In genomic region chr5:33254581-33254980, GRCh38 we compare ENCODE assay signal across 21 cellular contexts.
DNase-seq lines count a peak whose midpoint lies in the region; ATAC-seq, FAIRE-seq and TF ChIP-seq lines count a peak whose summit lies in the region.
"Had no signal": no experiment of that assay in that cellular context is flagged by ENCODE, and none has a peak within 500 bp of the region (broad histone marks: within the 10 kb centered on the region; RNA-seq: fewer than 3 reads in every experiment).

No MANE protein-coding gene starts in this region.

- no peak overlapping the region for H2AK9ac ChIP-seq in IMR-90 (replicated peaks; ENCODE audit: low read depth, low read length, poor library complexity)

- H3K79me1 ChIP-seq in IMR-90 (ENCODE audit: low read depth in 1 of 2, low read length in 2 of 2) = no peaks in the 10 kb centered on the region

- H3K4ac ChIP-seq in IMR-90 (ENCODE audit: low read depth, low read length) = no peak overlapping the region

- POLR2A ChIA-PET in HepG2 (lab: Yijun Ruan, JAX) = no interaction called here
- POLR2A ChIA-PET in IMR-90 (lab: Charles Lee; ENCODE audit: unreplicated experiment) = no interaction called here
- POLR2A ChIA-PET in K562 (lab: Yijun Ruan, JAX) = no interaction called here

- no peak for DNase-seq in HepG2 (ENCODE audit: low spot score)
- DNase-seq in right lobe of liver = no peak
- DNase-seq in IMR-90 = no peak
- no peak for DNase-seq in K562 (ENCODE audit: extremely low read depth in 1 of 4, low spot score in 3 of 4)
- no peak for DNase-seq in activated naive CD4-positive, alpha-beta T cell treated with anti-CD3 and anti-CD28 coated beads, Interleukin-2, amount 50 U/mL, for 72 hours (ENCODE audit: low spot score in 2 of 2)
- DNase-seq: 8988T; AML-193; Caco-2; Calu3; CD4-positive, alpha-beta T cell; CD8-positive, alpha-beta T cell; DMS79 treated with DMSO at 0.1 percent for 48 hours; GF-D8 had no signal

- no peak overlapping the region for H4K5ac ChIP-seq in IMR-90 (ENCODE audit: low read depth, low read length)

- H2AFZ ChIP-seq in HepG2 (ENCODE audit: low read length) = no peak overlapping the region
- no peak overlapping the region for H2AFZ ChIP-seq in IMR-90 (replicated peaks; ENCODE audit: low read length, poor library complexity)
- no peak overlapping the region for H2AFZ ChIP-seq in K562 (ENCODE audit: low read depth, low read length)

- BruUV-seq in HepG2 (replicated peaks; lab: Mats Ljungman, UMichigan) (no TSS peak), IMR-90 (replicated peaks; lab: Mats Ljungman, UMichigan) (no TSS peak), K562 (replicated peaks; lab: Mats Ljungman, UMichigan) (no TSS peak)

- in situ Hi-C loops in HepG2 (cut with HindIII; ENCODE audit: extremely low pct_ligation_motif_present, low pct_unique_long_range_greater_than_20kb) (no loop called here), IMR-90 (cut with MboI; ENCODE audit: low sequenced_read_pairs) (no loop called here), K562 (cut with MboI) (no loop called here)

- no peak overlapping the region for H3K14ac ChIP-seq in IMR-90 (replicated peaks; ENCODE audit: low read depth, low read length)

- no peak for ATAC-seq in HepG2
- ATAC-seq in right lobe of liver = no peak
- no peak for ATAC-seq in IMR-90 (ENCODE audit: low read depth)
- ATAC-seq in K562 = no peak
- ATAC-seq in activated naive CD4-positive, alpha-beta T cell treated with anti-CD3 and anti-CD28 coated beads, Interleukin-2, amount 50 U/mL, for 72 hours = no peak
- ATAC-seq in HG02642 (IDR thresholded peaks at IDR 0.05; ENCODE audit: poor library complexity, unreplicated experiment) = no peak
- ATAC-seq: CD8-positive, alpha-beta T cell had no signal

- TF ChIP-seq EP300 in HepG2 (IDR thresholded peaks at IDR 0.05; ENCODE audit: low read depth in 2 of 2, low read length in 2 of 2) (no peak), HepG2 (CRISPR knock-in tag; IDR thresholded peaks at IDR 0.05; ENCODE audit: borderline replicate concordance) (no peak), K562 (IDR thresholded peaks at IDR 0.05; ENCODE audit: low read length) (no peak)

- H3K4me2 ChIP-seq in HepG2 (ENCODE audit: low read depth, low read length) = no peak overlapping the region
- no peak overlapping the region for H3K4me2 ChIP-seq in IMR-90 (ENCODE audit: low read depth, low read length)
- no peak overlapping the region for H3K4me2 ChIP-seq in K562 (ENCODE audit: insufficient read depth, low read length)
- H3K4me2 ChIP-seq: BLaER1 treated with 17β-estradiol and CSF1 and Interleukin-3, amounts not matched to agents 10 nM and 100 nM had no signal

- H3K27ac ChIP-seq in HepG2 (ENCODE audit: extremely low read length, insufficient read depth, low read length) = no peak overlapping the region
- no peak overlapping the region for H3K27ac ChIP-seq in right lobe of liver
- H3K27ac ChIP-seq in IMR-90 (ENCODE audit: insufficient read depth, low read length) = no peak overlapping the region
- H3K27ac ChIP-seq in K562 (ENCODE audit: extremely low read depth, low read depth, low read length) = no peak overlapping the region
- H3K27ac ChIP-seq: BLaER1 treated with 17β-estradiol and CSF1 and Interleukin-3, amounts not matched to agents 10 nM and 100 nM; C4-2B had no signal

- H3K9me1 ChIP-seq in IMR-90 (ENCODE audit: insufficient read depth, low read length) (peaks cover 6% of the 10 kb centered on the region; the same call in 1 of the 2 replicates), K562 (ENCODE audit: control insufficient read depth, insufficient read depth, low read length) (no peaks in the 10 kb centered on the region)

- H3K4me3 ChIP-seq in HepG2 (replicated peaks in 1 of 3; ENCODE audit: insufficient read depth in 1 of 3, low read depth in 2 of 3, low read length in 3 of 3) = no peak overlapping the region
- H3K4me3 ChIP-seq in right lobe of liver = no peak overlapping the region
- no peak overlapping the region for H3K4me3 ChIP-seq in IMR-90 (ENCODE audit: insufficient read depth, low read depth, low read length)
- H3K4me3 ChIP-seq in K562 = no peak overlapping the region
- H3K4me3 ChIP-seq: BLaER1 treated with 17β-estradiol and CSF1 and Interleukin-3, amounts not matched to agents 10 nM and 100 nM had no signal

- no peak overlapping the region for H4K91ac ChIP-seq in IMR-90 (ENCODE audit: insufficient read depth, low read depth, low read length)

- no peak for TF ChIP-seq RAD21 in HepG2 (CRISPR knock-in tag; IDR thresholded peaks at IDR 0.05)
- TF ChIP-seq RAD21 in IMR-90 (IDR thresholded peaks at IDR 0.05; ENCODE audit: low read length) = no peak
- no peak for TF ChIP-seq RAD21 in K562 (CRISPR knock-in tag; conservative IDR thresholded peaks at IDR 0.05 in 1 of 2, IDR thresholded peaks at IDR 0.05 in 1 of 2)

- H3K79me2 ChIP-seq in HepG2 (ENCODE audit: insufficient read depth, low read length) (no peaks in the 10 kb centered on the region), K562 (ENCODE audit: control insufficient read depth, insufficient read depth, low read length) (no peaks in the 10 kb centered on the region)

- H2AK5ac ChIP-seq in IMR-90 (ENCODE audit: low read depth, low read length) = no peak overlapping the region

- H2BK5ac ChIP-seq in IMR-90 (ENCODE audit: low read depth, low read length, poor library complexity, severe bottlenecking) = no peak overlapping the region

- peaks cover 0 to 3% of the 10 kb centered on the region in 2 donors for H3K9me3 Mint-ChIP-seq in activated naive CD4-positive, alpha-beta T cell treated with anti-CD3 and anti-CD28 coated beads, Interleukin-2, amount 50 U/mL, for 72 hours
- H3K9me3 Mint-ChIP-seq: CD4-positive, alpha-beta T cell; CD8-positive, alpha-beta T cell had no signal

- 0% methylated on average over 1 of the region's 1 CpG for WGBS in HepG2 (ENCODE audit: low lambda C conversion rate)
- 22% methylated on average over 1 of the region's 1 CpG for WGBS in right lobe of liver (ENCODE audit: insufficient coverage, low coverage, low lambda C conversion rate, missing lambda C conversion rate)
- no CpG with 5 or more reads among the region's 1 CpG for WGBS in IMR-90 (ENCODE audit: extremely low coverage in 2 of 2, insufficient read length in 1 of 2), 2 experiments
- WGBS in K562 (ENCODE audit: insufficient coverage, low coverage, missing lambda C conversion rate) = 4% methylated on average over 1 of the region's 1 CpG

- dilution Hi-C loops in IMR-90 (cut with HindIII; ENCODE audit: low sequenced_read_pairs, unreplicated experiment) = no loop called here

- H3K27me3 ChIP-seq in HepG2 (ENCODE audit: control insufficient read depth in 1 of 2, insufficient read depth in 2 of 2, low read length in 2 of 2) = no peaks in the 10 kb centered on the region
- H3K27me3 ChIP-seq in right lobe of liver = no peaks in the 10 kb centered on the region
- H3K27me3 ChIP-seq in IMR-90 (ENCODE audit: control insufficient read depth, insufficient read depth, low read length) = no peaks in the 10 kb centered on the region
- H3K27me3 ChIP-seq in K562 (ENCODE audit: control insufficient read depth in 2 of 2, insufficient read depth in 2 of 2, low read length in 2 of 2) = no peaks in the 10 kb centered on the region
- H3K27me3 ChIP-seq: BLaER1 treated with 17β-estradiol and CSF1 and Interleukin-3, amounts not matched to agents 10 nM and 100 nM had no signal

- TF ChIP-seq CTCF in HepG2 (CRISPR knock-in tag; IDR thresholded peaks at IDR 0.05) (no peak), right lobe of liver (IDR thresholded peaks at IDR 0.05) (no peak), IMR-90 (conservative IDR thresholded peaks at IDR 0.05; ENCODE audit: low read depth, low read length) (no peak), K562 (IDR thresholded peaks at IDR 0.05 in 2 of 3, conservative IDR thresholded peaks at IDR 0.05 in 1 of 3; ENCODE audit: insufficient read depth in 2 of 3, low read depth in 1 of 3, low read length in 3 of 3) (no peak)

- no peak overlapping the region for H2BK120ac ChIP-seq in IMR-90 (ENCODE audit: low read depth, low read length)

- no peak overlapping the region for H2BK15ac ChIP-seq in IMR-90 (ENCODE audit: low read depth, low read length)

- no peak overlapping the region for H3K18ac ChIP-seq in IMR-90 (ENCODE audit: low read depth, low read length)

- no peak overlapping the region for H3K27ac Mint-ChIP-seq in activated naive CD4-positive, alpha-beta T cell treated with anti-CD3 and anti-CD28 coated beads, Interleukin-2, amount 50 U/mL, for 72 hours
- H3K27ac Mint-ChIP-seq: B cell; CD4-positive, alpha-beta T cell; CD8-positive, alpha-beta T cell had no signal

- H3K4me1 ChIP-seq in HepG2 (ENCODE audit: insufficient read depth, low read length) = no peaks in the 10 kb centered on the region
- no peaks in the 10 kb centered on the region for H3K4me1 ChIP-seq in right lobe of liver
- peaks cover 5% of the 10 kb centered on the region for H3K4me1 ChIP-seq in IMR-90 (ENCODE audit: control insufficient read depth, insufficient read depth, low read length)
- H3K4me1 ChIP-seq in K562 (replicated peaks in 1 of 2; ENCODE audit: control insufficient read depth in 2 of 2, insufficient read depth in 2 of 2, low read length in 2 of 2) = no peaks in the 10 kb centered on the region
- H3K4me1 ChIP-seq: BLaER1 treated with 17β-estradiol and CSF1 and Interleukin-3, amounts not matched to agents 10 nM and 100 nM; Caco-2 had no signal

- H4K20me1 ChIP-seq in HepG2 (ENCODE audit: insufficient read depth, low read length) = no peaks in the 10 kb centered on the region
- H4K20me1 ChIP-seq in IMR-90 (ENCODE audit: insufficient read depth, low read length) = no peaks in the 10 kb centered on the region
- H4K20me1 ChIP-seq in K562 (replicated peaks; ENCODE audit: control insufficient read depth, insufficient read depth, low read length) = no peaks in the 10 kb centered on the region
- H4K20me1 ChIP-seq: BLaER1 treated with 17β-estradiol and CSF1 and Interleukin-3, amounts not matched to agents 10 nM and 100 nM had no signal

- no peak overlapping the region for H3K56ac ChIP-seq in IMR-90 (ENCODE audit: extremely low read depth, insufficient read depth, low read length)

- no peak overlapping the region for H4K8ac ChIP-seq in IMR-90 (ENCODE audit: low read depth in 2 of 2, low read length in 2 of 2)

- intact Hi-C loops in HepG2 (cut with micrococcal nuclease; ENCODE audit: unreplicated experiment) = no loop called here
- intact Hi-C loops in right lobe of liver (cut with DNase I) = no loop called here
- intact Hi-C loops in IMR-90 (cut with micrococcal nuclease) = no loop called here
- intact Hi-C loops in K562 (cut with micrococcal nuclease) = no loop called here

- no peaks in the 10 kb centered on the region for H3K9me3 ChIP-seq in HepG2 (ENCODE audit: low read length)
- H3K9me3 ChIP-seq in right lobe of liver = no peaks in the 10 kb centered on the region
- no peaks in the 10 kb centered on the region for H3K9me3 ChIP-seq in IMR-90 (ENCODE audit: control insufficient read depth, insufficient read depth, low read length)
- H3K9me3 ChIP-seq in K562 (replicated peaks; ENCODE audit: control insufficient read depth, insufficient read depth, low read depth, low read length) = no peaks in the 10 kb centered on the region
- H3K9me3 ChIP-seq: BLaER1 treated with 17β-estradiol and CSF1 and Interleukin-3, amounts not matched to agents 10 nM and 100 nM; Caco-2 had no signal

- H3K36me3 ChIP-seq in HepG2 (replicated peaks in 1 of 2; ENCODE audit: control insufficient read depth in 1 of 2, insufficient read depth in 2 of 2, low read length in 2 of 2) (no peaks in the 10 kb centered on the region), right lobe of liver (no peaks in the 10 kb centered on the region), IMR-90 (ENCODE audit: control insufficient read depth, insufficient read depth, low read length) (no peaks in the 10 kb centered on the region), K562 (ENCODE audit: control insufficient read depth, insufficient read depth, low read length) (no peaks in the 10 kb centered on the region)
- H3K36me3 ChIP-seq: BLaER1 treated with 17β-estradiol and CSF1 and Interleukin-3, amounts not matched to agents 10 nM and 100 nM had no signal

- TF ChIP-seq POLR2A in HepG2 (IDR thresholded peaks at IDR 0.05; ENCODE audit: insufficient read depth in 1 of 2, low read depth in 2 of 2, low read length in 2 of 2) = no peak
- no peak for TF ChIP-seq POLR2A in right lobe of liver (IDR thresholded peaks at IDR 0.05)
- TF ChIP-seq POLR2A in IMR-90 (IDR thresholded peaks at IDR 0.05; ENCODE audit: low read depth, low read length) = no peak
- TF ChIP-seq POLR2A in K562 (conservative IDR thresholded peaks at IDR 0.05) = no peak

- CTCF ChIA-PET in HepG2 (lab: Yijun Ruan, JAX; ENCODE audit: low intra/inter-chr PET ratio, low total read pairs) = no interaction called here
- CTCF ChIA-PET in IMR-90 (lab: Yijun Ruan, JAX) = interaction anchor here (1.0 kb wide), 1 partner anchor 46 kb away, joined by 3 read pairs; no protein-coding TSS in a partner anchor
- CTCF ChIA-PET in K562 (lab: Yijun Ruan, JAX; ENCODE audit: low intra/inter-chr PET ratio) = no interaction called here

- no peaks in the 10 kb centered on the region for H3K36me3 Mint-ChIP-seq in activated naive CD4-positive, alpha-beta T cell treated with anti-CD3 and anti-CD28 coated beads, Interleukin-2, amount 50 U/mL, for 72 hours
- H3K36me3 Mint-ChIP-seq: CD8-positive, alpha-beta T cell had no signal

- H3K9ac ChIP-seq in HepG2 (ENCODE audit: insufficient read depth, low read depth, low read length) = no peak overlapping the region
- no peak overlapping the region for H3K9ac ChIP-seq in IMR-90 (ENCODE audit: low read depth, low read length)
- no peak overlapping the region for H3K9ac ChIP-seq in K562 (ENCODE audit: insufficient read depth in 1 of 2, low read depth in 2 of 2, low read length in 2 of 2)
- H3K9ac ChIP-seq: BLaER1 treated with 17β-estradiol and CSF1 and Interleukin-3, amounts not matched to agents 10 nM and 100 nM had no signal

- no peak overlapping the region for H2BK20ac ChIP-seq in IMR-90 (ENCODE audit: low read depth, low read length)

- FAIRE-seq in HepG2 (lab: Jason Lieb, UNC) = no peak
- FAIRE-seq in K562 (lab: Jason Lieb, UNC) = no peak
- FAIRE-seq: A204.1, D721Med, GM12891, GM19239 had no signal

- no peak overlapping the region for H3K23ac ChIP-seq in IMR-90 (ENCODE audit: low read depth, low read length)

Comparison
In these comparisons a context has a peak if more than half of its experiments do, and no peak if none do; other contexts are left out.
1. Of the 241 proteins assayed by ChIP-seq in both HepG2 and K562: peak only in HepG2: MAFF; only in K562: CEBPB; in both: none; in neither: 238; mixed calls (peak in some experiments, not most) for 1.